1 cellular context compared by ENCODE assay signal in the genomic region with DNA sequence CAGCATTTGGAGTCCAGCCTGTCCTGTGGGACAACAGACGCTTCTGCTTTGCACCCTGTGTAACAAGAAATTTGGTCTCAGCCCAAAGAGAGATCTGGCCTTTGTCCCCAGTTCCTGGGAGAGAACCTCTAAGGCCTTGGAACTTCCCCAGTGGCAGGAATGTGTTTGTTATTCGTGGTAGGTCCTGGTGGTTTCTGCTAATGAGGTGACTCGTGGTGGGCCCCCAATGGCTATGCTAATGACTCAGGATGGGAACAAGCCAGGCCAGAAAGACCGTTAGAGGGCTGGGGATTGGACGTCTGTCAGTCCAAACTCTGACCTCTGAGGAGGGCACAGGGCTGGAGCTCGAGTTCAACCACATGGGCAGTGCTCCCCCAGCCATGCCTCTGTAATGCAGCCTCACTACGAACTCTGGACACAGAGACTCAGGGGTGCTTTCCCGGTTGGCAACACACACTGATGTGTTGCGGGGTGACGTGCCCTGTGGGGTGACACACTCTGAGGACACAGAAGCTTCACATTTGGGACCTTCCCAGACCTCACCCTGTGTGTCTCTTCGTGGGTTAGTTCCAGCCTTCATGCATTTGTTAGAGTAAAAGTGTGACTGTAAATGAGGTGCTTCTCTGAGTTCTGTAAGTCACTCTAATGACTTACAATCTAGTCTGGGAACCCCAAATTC.
TF ChIP-seq lines count a peak whose summit lies in the region.

No MANE protein-coding gene starts in this region.

TF ChIP-seq in GM23338, 12 proteins besides CTCF, POLR2A, EP300 and RAD21:
- TF ChIP-seq EZH2 (IDR thresholded peaks at IDR 0.05; ENCODE audit: low read depth, unreplicated experiment) (no peak), CREB1 (CRISPR knock-in tag; IDR thresholded peaks at IDR 0.05; ENCODE audit: low read depth) (no peak), JUNB (IDR thresholded peaks at IDR 0.05; ENCODE audit: unreplicated experiment) (no peak)
- TF ChIP-seq, protein P1, sequence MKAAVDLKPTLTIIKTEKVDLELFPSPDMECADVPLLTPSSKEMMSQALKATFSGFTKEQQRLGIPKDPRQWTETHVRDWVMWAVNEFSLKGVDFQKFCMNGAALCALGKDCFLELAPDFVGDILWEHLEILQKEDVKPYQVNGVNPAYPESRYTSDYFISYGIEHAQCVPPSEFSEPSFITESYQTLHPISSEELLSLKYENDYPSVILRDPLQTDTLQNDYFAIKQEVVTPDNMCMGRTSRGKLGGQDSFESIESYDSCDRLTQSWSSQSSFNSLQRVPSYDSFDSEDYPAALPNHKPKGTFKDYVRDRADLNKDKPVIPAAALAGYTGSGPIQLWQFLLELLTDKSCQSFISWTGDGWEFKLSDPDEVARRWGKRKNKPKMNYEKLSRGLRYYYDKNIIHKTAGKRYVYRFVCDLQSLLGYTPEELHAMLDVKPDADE (IDR thresholded peaks at IDR 0.05): no peak
- TF ChIP-seq, protein P2, sequence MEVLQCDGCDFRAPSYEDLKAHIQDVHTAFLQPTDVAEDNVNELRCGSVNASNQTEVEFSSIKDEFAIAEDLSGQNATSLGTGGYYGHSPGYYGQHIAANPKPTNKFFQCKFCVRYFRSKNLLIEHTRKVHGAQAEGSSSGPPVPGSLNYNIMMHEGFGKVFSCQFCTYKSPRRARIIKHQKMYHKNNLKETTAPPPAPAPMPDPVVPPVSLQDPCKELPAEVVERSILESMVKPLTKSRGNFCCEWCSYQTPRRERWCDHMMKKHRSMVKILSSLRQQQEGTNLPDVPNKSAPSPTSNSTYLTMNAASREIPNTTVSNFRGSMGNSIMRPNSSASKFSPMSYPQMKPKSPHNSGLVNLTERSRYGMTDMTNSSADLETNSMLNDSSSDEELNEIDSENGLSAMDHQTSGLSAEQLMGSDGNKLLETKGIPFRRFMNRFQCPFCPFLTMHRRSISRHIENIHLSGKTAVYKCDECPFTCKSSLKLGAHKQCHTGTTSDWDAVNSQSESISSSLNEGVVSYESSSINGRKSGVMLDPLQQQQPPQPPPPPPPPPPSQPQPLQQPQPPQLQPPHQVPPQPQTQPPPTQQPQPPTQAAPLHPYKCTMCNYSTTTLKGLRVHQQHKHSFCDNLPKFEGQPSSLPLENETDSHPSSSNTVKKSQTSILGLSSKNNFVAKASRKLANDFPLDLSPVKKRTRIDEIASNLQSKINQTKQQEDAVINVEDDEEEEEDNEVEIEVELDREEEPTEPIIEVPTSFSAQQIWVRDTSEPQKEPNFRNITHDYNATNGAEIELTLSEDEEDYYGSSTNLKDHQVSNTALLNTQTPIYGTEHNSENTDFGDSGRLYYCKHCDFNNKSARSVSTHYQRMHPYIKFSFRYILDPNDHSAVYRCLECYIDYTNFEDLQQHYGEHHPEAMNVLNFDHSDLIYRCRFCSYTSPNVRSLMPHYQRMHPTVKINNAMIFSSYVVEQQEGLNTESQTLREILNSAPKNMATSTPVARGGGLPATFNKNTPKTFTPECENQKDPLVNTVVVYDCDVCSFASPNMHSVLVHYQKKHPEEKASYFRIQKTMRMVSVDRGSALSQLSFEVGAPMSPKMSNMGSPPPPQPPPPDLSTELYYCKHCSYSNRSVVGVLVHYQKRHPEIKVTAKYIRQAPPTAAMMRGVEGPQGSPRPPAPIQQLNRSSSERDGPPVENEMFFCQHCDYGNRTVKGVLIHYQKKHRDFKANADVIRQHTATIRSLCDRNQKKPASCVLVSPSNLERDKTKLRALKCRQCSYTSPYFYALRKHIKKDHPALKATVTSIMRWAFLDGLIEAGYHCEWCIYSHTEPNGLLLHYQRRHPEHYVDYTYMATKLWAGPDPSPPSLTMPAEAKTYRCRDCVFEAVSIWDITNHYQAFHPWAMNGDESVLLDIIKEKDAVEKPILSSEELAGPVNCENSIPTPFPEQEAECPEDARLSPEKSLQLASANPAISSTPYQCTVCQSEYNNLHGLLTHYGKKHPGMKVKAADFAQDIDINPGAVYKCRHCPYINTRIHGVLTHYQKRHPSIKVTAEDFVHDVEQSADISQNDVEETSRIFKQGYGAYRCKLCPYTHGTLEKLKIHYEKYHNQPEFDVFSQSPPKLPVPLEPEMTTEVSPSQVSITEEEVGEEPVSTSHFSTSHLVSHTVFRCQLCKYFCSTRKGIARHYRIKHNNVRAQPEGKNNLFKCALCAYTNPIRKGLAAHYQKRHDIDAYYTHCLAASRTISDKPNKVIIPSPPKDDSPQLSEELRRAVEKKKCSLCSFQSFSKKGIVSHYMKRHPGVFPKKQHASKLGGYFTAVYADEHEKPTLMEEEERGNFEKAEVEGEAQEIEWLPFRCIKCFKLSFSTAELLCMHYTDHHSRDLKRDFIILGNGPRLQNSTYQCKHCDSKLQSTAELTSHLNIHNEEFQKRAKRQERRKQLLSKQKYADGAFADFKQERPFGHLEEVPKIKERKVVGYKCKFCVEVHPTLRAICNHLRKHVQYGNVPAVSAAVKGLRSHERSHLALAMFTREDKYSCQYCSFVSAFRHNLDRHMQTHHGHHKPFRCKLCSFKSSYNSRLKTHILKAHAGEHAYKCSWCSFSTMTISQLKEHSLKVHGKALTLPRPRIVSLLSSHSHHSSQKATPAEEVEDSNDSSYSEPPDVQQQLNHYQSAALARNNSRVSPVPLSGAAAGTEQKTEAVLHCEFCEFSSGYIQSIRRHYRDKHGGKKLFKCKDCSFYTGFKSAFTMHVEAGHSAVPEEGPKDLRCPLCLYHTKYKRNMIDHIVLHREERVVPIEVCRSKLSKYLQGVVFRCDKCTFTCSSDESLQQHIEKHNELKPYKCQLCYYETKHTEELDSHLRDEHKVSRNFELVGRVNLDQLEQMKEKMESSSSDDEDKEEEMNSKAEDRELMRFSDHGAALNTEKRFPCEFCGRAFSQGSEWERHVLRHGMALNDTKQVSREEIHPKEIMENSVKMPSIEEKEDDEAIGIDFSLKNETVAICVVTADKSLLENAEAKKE (CRISPR knock-in tag; IDR thresholded peaks at IDR 0.05): peak; percentile 80
- TF ChIP-seq, protein P3, sequence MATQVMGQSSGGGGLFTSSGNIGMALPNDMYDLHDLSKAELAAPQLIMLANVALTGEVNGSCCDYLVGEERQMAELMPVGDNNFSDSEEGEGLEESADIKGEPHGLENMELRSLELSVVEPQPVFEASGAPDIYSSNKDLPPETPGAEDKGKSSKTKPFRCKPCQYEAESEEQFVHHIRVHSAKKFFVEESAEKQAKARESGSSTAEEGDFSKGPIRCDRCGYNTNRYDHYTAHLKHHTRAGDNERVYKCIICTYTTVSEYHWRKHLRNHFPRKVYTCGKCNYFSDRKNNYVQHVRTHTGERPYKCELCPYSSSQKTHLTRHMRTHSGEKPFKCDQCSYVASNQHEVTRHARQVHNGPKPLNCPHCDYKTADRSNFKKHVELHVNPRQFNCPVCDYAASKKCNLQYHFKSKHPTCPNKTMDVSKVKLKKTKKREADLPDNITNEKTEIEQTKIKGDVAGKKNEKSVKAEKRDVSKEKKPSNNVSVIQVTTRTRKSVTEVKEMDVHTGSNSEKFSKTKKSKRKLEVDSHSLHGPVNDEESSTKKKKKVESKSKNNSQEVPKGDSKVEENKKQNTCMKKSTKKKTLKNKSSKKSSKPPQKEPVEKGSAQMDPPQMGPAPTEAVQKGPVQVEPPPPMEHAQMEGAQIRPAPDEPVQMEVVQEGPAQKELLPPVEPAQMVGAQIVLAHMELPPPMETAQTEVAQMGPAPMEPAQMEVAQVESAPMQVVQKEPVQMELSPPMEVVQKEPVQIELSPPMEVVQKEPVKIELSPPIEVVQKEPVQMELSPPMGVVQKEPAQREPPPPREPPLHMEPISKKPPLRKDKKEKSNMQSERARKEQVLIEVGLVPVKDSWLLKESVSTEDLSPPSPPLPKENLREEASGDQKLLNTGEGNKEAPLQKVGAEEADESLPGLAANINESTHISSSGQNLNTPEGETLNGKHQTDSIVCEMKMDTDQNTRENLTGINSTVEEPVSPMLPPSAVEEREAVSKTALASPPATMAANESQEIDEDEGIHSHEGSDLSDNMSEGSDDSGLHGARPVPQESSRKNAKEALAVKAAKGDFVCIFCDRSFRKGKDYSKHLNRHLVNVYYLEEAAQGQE (IDR thresholded peaks at IDR 0.05; ENCODE audit: unreplicated experiment): no peak
